Comparison of ENCODE assay signal across 8 cellular contexts in the genomic region with DNA sequence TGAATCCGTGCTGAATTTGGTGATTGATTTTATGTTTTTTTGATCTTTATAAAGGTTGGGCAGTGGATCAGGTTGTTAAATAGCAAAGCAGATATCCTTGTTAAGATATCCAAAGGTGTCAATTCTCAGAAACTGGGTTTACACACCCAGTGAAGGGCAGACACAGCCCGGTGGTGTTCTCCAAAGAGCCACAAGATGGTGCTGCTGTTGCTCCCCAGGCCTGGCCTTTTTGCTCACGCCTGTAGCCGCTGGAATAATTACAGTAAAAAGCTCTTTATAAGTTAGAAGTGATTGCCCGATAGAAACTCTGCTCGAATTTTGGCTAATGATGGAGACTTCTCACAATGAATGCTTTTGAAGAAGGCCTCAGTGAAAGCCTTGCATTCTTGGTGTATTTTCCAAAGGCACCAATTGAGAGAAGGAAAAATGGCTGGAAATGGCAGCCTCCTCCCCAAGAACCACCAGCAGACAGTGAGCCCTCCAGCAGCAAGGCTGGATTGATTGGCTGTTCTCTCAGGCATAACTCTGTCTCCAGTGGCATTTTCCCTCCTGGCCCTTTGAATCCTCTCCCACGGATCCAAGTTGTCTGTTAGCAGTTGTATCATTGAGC.
DNase-seq lines count a peak whose midpoint lies in the region; ATAC-seq lines count a peak whose summit lies in the region.

No MANE protein-coding gene starts in this region.

- peak overlapping the region in 1 of 8 donors; percentile 34 for H3K27ac Mint-ChIP-seq in CD8-positive, alpha-beta memory T cell

- POLR2A ChIA-PET in CD8-positive, alpha-beta memory T cell (lab: Charles Lee), result no interaction called here

- H3K9me3 ChIP-seq in neuron (ENCODE audit: low read length), result no peaks in the 10 kb centered on the region
- H3K9me3 ChIP-seq in CD8-positive, alpha-beta memory T cell (ENCODE audit: low read length), result no peaks in the 10 kb centered on the region

- H2AFZ ChIP-seq in neuron (ENCODE audit: low read depth, low read length), result peak overlapping the region; percentile 23

- CTCF ChIA-PET in CD8-positive, alpha-beta memory T cell (lab: Charles Lee), result interaction anchor here (2.4 kb wide), 1 partner anchor 8 kb away, joined by 6 read pairs; no protein-coding TSS in a partner anchor

- peaks cover 0 to 4% (median 0%) of the 10 kb centered on the region in 5 donors for H3K9me3 Mint-ChIP-seq in CD8-positive, alpha-beta memory T cell

- peaks cover 3 to 4% of the 10 kb centered on the region in 2 donors for H3K27me3 Mint-ChIP-seq in CD8-positive, alpha-beta memory T cell

- no peaks in the 10 kb centered on the region for H3K36me3 ChIP-seq in H7 (replicated peaks; ENCODE audit: control insufficient read depth, insufficient read depth, low read length)
- no peaks in the 10 kb centered on the region for H3K36me3 ChIP-seq in neuron (ENCODE audit: insufficient read depth, low read length)
- H3K36me3 ChIP-seq in CD8-positive, alpha-beta memory T cell (ENCODE audit: insufficient read depth, low read length), result no peaks in the 10 kb centered on the region

- no peaks in the 10 kb centered on the region for H3K36me3 Mint-ChIP-seq in CD8-positive, alpha-beta memory T cell

- H3K27me3 ChIP-seq in H7 (ENCODE audit: control insufficient read depth, insufficient read depth, low read length) (no peaks in the 10 kb centered on the region), neuron (ENCODE audit: insufficient read depth, low read length) (no peaks in the 10 kb centered on the region)
- no peaks in the 10 kb centered on the region for H3K27me3 ChIP-seq in CD8-positive, alpha-beta memory T cell (ENCODE audit: insufficient read depth, low read length, poor library complexity, severe bottlenecking)

- H3K4me3 Mint-ChIP-seq in CD8-positive, alpha-beta memory T cell, result no peak overlapping the region

- no peak for ATAC-seq in GM19328 (IDR thresholded peaks at IDR 0.05; ENCODE audit: unreplicated experiment)

- no peak overlapping the region for H3K27ac ChIP-seq in CD8-positive, alpha-beta memory T cell (ENCODE audit: low read depth, low read length)

- no peaks in the 10 kb centered on the region for H3K4me1 Mint-ChIP-seq in CD8-positive, alpha-beta memory T cell

- DNase-seq in COR-L47 (lab: John Stamatoyannopoulos, UW) (peak; percentile 58), H7 (peak; percentile 60), NCI-H226 (peak; percentile 11), fibroblast of peridontal ligament (ENCODE audit: extremely low read depth) (peak; percentile 44)
- peak; percentile 48 to 58 for DNase-seq in activated CD4-positive, alpha-beta T cell treated with anti-CD3 and anti-CD28 coated beads, Interleukin-2, amount 50 U/mL, for 48 hours
- DNase-seq in CD8-positive, alpha-beta memory T cell, result no peak

- H3K4me3 ChIP-seq in H7 (ENCODE audit: insufficient read depth, low read depth, low read length), result no peak overlapping the region
- peak overlapping the region; percentile 14 for H3K4me3 ChIP-seq in neuron (ENCODE audit: low read length)
- no peak overlapping the region for H3K4me3 ChIP-seq in CD8-positive, alpha-beta memory T cell (ENCODE audit: low read length)

- H3K4me1 ChIP-seq in neuron (ENCODE audit: insufficient read depth, low read length), result no peaks in the 10 kb centered on the region
- H3K4me1 ChIP-seq in CD8-positive, alpha-beta memory T cell (ENCODE audit: insufficient read depth, low read length), result no peaks in the 10 kb centered on the region

Comparison
In these comparisons a context has a peak if more than half of its experiments do, and no peak if none do; other contexts are left out.
1. DNase-seq: peak in COR-L47 (single experiment), H7 (single experiment), NCI-H226 (single experiment), activated CD4-positive, alpha-beta T cell treated with anti-CD3 and anti-CD28 coated beads, Interleukin-2, amount 50 U/mL, for 48 hours (2 of 2) and fibroblast of peridontal ligament (single experiment); none in CD8-positive, alpha-beta memory T cell (0 of 5).